In genomic region chr17:81228834-81229665, GRCh38 we compare ENCODE assay signal across 32 cellular contexts. TPM values are rescaled to one million over a fixed set of nuclear protein-coding genes. Genes with fewer than 3 reads are reported as not detected.
A peak's percentile ranks its signal among the peaks of the same experiment; 100 is the strongest.
DNase-seq lines count a peak whose midpoint lies in the region; ATAC-seq, FAIRE-seq and TF ChIP-seq lines count a peak whose summit lies in the region.
"Had no signal": no experiment of that assay in that cellular context is flagged by ENCODE, and none has a peak within 500 bp of the region (broad histone marks: within the 10 kb centered on the region; RNA-seq: fewer than 3 reads in every experiment).

No MANE protein-coding gene starts in this region.

- H2BK15ac ChIP-seq in IMR-90 (ENCODE audit: low read depth, low read length): no peak overlapping the region

- peak overlapping the region; percentile 24 for H2AK9ac ChIP-seq in IMR-90 (replicated peaks; ENCODE audit: low read depth, low read length, poor library complexity)

- no peaks in the 10 kb centered on the region for H3K27me3 Mint-ChIP-seq in dendritic cell treated with granulocyte-macrophage colony-stimulating factor and Interleukin-4, amounts not matched to agents 40 ng/mL and 50 ng/mL, for 4 days
- H3K27me3 Mint-ChIP-seq: activated T-helper 17 cell treated with anti-CD3 and anti-CD28 coated beads, Interleukin-2, amount 50 U/mL, for 72 hours; brain; naive thymus-derived CD8-positive, alpha-beta T cell; stimulated activated naive CD8-positive, alpha-beta T cell treated with anti-CD3 and anti-CD28 coated beads, Interleukin-15, Interleukin-2, amounts not matched to agents 100 ng/mL and 50 ng/mL, for 24 hours had no signal

- H3K23ac ChIP-seq in IMR-90 (ENCODE audit: low read depth, low read length): no peak overlapping the region

- ATAC-seq in IMR-90 (ENCODE audit: low read depth) (no peak), sciatic nerve (peak; percentile 7), aorta (ENCODE audit: low FRiP score) (no peak), HG02678 (IDR thresholded peaks at IDR 0.05; ENCODE audit: unreplicated experiment) (no peak)
- ATAC-seq: activated T-helper 17 cell treated with anti-CD3 and anti-CD28 coated beads, Interleukin-2, amount 50 U/mL, for 72 hours; foreskin keratinocyte; heart left ventricle; naive thymus-derived CD8-positive, alpha-beta T cell; Panc1 had no signal

- H2BK5ac ChIP-seq in IMR-90 (ENCODE audit: low read depth, low read length, poor library complexity, severe bottlenecking): no peak overlapping the region

- no peak overlapping the region for H2AK5ac ChIP-seq in IMR-90 (ENCODE audit: low read depth, low read length)

- dilution Hi-C loops in IMR-90 (cut with HindIII; ENCODE audit: low sequenced_read_pairs, unreplicated experiment): no loop called here

- peak overlapping the region; percentile 14 for H3K27ac Mint-ChIP-seq in dendritic cell treated with granulocyte-macrophage colony-stimulating factor and Interleukin-4, amounts not matched to agents 40 ng/mL and 50 ng/mL, for 4 days
- H3K27ac Mint-ChIP-seq: activated T-helper 17 cell treated with anti-CD3 and anti-CD28 coated beads, Interleukin-2, amount 50 U/mL, for 72 hours; brain; HFFc6; mesothelial cell of epicardium had no signal

- H4K5ac ChIP-seq in IMR-90 (ENCODE audit: low read depth, low read length): no peak overlapping the region

- H3K4me2 ChIP-seq in IMR-90 (ENCODE audit: low read depth, low read length): no peak overlapping the region

- no peak overlapping the region for H2BK120ac ChIP-seq in IMR-90 (ENCODE audit: low read depth, low read length)

- H3K4me3 Mint-ChIP-seq in dendritic cell treated with granulocyte-macrophage colony-stimulating factor and Interleukin-4, amounts not matched to agents 40 ng/mL and 50 ng/mL, for 4 days: no peak overlapping the region
- H3K4me3 Mint-ChIP-seq: activated T-helper 17 cell treated with anti-CD3 and anti-CD28 coated beads, Interleukin-2, amount 50 U/mL, for 72 hours; brain; HFFc6; mesothelial cell of epicardium; stimulated activated naive CD8-positive, alpha-beta T cell treated with anti-CD3 and anti-CD28 coated beads, Interleukin-15, Interleukin-2, amounts not matched to agents 100 ng/mL and 50 ng/mL, for 24 hours had no signal

- no peaks in the 10 kb centered on the region for H3K4me1 ChIP-seq in IMR-90 (ENCODE audit: control insufficient read depth, insufficient read depth, low read length)
- H3K4me1 ChIP-seq in aorta (ENCODE audit: control insufficient read depth in 1 of 2, insufficient read depth in 2 of 2, low read length in 2 of 2): no peaks in the 10 kb centered on the region
- H3K4me1 ChIP-seq: foreskin keratinocyte had no signal

- no peak overlapping the region for H2BK20ac ChIP-seq in IMR-90 (ENCODE audit: low read depth, low read length)

- no peak for TF ChIP-seq CTCF in IMR-90 (conservative IDR thresholded peaks at IDR 0.05; ENCODE audit: low read depth, low read length)
- no peak for TF ChIP-seq CTCF in D721Med (IDR thresholded peaks at IDR 0.05; ENCODE audit: insufficient read depth, missing control alignments)

- H3K56ac ChIP-seq in IMR-90 (ENCODE audit: extremely low read depth, insufficient read depth, low read length): no peak overlapping the region

- peaks cover 39% of the 10 kb centered on the region for H3K36me3 ChIP-seq in IMR-90 (ENCODE audit: control insufficient read depth, insufficient read depth, low read length)
- peaks cover 0 to 2% of the 10 kb centered on the region in 2 donors for H3K36me3 ChIP-seq in aorta (ENCODE audit: control insufficient read depth in 1 of 2, insufficient read depth in 2 of 2, low read length in 1 of 2)

- no peak overlapping the region for H2AFZ ChIP-seq in IMR-90 (replicated peaks; ENCODE audit: low read length, poor library complexity)

- H3K9ac ChIP-seq in IMR-90 (ENCODE audit: low read depth, low read length): no peak overlapping the region

- no peak for TF ChIP-seq POLR2A in IMR-90 (IDR thresholded peaks at IDR 0.05; ENCODE audit: low read depth, low read length)

- H3K9me3 ChIP-seq in IMR-90 (ENCODE audit: control insufficient read depth, insufficient read depth, low read length): peaks cover 3% of the 10 kb centered on the region; the same call in 1 of the 2 replicates
- no peaks in the 10 kb centered on the region for H3K9me3 ChIP-seq in aorta (ENCODE audit: control insufficient read depth, low read length)
- H3K9me3 ChIP-seq: esophagus squamous epithelium, thoracic aorta had no signal

- peaks cover 7% of the 10 kb centered on the region for H4K20me1 ChIP-seq in IMR-90 (ENCODE audit: insufficient read depth, low read length)

- H3K79me1 ChIP-seq in IMR-90 (ENCODE audit: low read depth in 1 of 2, low read length in 2 of 2): peaks cover 0 to 8% of the 10 kb centered on the region in 2 experiments; a peak in 1 of 4 replicates

- H4K91ac ChIP-seq in IMR-90 (ENCODE audit: insufficient read depth, low read depth, low read length): no peak overlapping the region

- H3K27ac ChIP-seq in IMR-90 (ENCODE audit: insufficient read depth, low read length) (no peak overlapping the region), aorta (ENCODE audit: low read depth in 1 of 2, low read length in 2 of 2) (no peak overlapping the region)
- H3K27ac ChIP-seq: esophagus squamous epithelium, foreskin keratinocyte, thoracic aorta, VCaP had no signal

- no peak overlapping the region for H3K14ac ChIP-seq in IMR-90 (replicated peaks; ENCODE audit: low read depth, low read length)

- H3K4me1 Mint-ChIP-seq in dendritic cell treated with granulocyte-macrophage colony-stimulating factor and Interleukin-4, amounts not matched to agents 40 ng/mL and 50 ng/mL, for 4 days (ENCODE audit: low read depth): peaks cover 40% of the 10 kb centered on the region
- H3K4me1 Mint-ChIP-seq: activated T-helper 17 cell treated with anti-CD3 and anti-CD28 coated beads, Interleukin-2, amount 50 U/mL, for 72 hours; brain; mesothelial cell of epicardium had no signal

- H3K36me3 Mint-ChIP-seq in dendritic cell treated with granulocyte-macrophage colony-stimulating factor and Interleukin-4, amounts not matched to agents 40 ng/mL and 50 ng/mL, for 4 days (ENCODE audit: low read depth): peaks cover 51% of the 10 kb centered on the region

- POLR2A ChIA-PET in IMR-90 (lab: Charles Lee; ENCODE audit: unreplicated experiment): no interaction called here

- H3K9me1 ChIP-seq in IMR-90 (ENCODE audit: insufficient read depth, low read length): no peaks in the 10 kb centered on the region

- CTCF ChIA-PET in IMR-90 (lab: Yijun Ruan, JAX): no interaction called here

- H3K9me3 Mint-ChIP-seq in dendritic cell treated with granulocyte-macrophage colony-stimulating factor and Interleukin-4, amounts not matched to agents 40 ng/mL and 50 ng/mL, for 4 days: no peaks in the 10 kb centered on the region
- H3K9me3 Mint-ChIP-seq: activated T-helper 17 cell treated with anti-CD3 and anti-CD28 coated beads, Interleukin-2, amount 50 U/mL, for 72 hours; CD8-positive, alpha-beta memory T cell; HFFc6; naive thymus-derived CD8-positive, alpha-beta T cell; stimulated activated naive CD8-positive, alpha-beta T cell treated with anti-CD3 and anti-CD28 coated beads, Interleukin-15, Interleukin-2, amounts not matched to agents 100 ng/mL and 50 ng/mL, for 24 hours had no signal

- H3K27me3 ChIP-seq in IMR-90 (ENCODE audit: control insufficient read depth, insufficient read depth, low read length) (no peaks in the 10 kb centered on the region), aorta (ENCODE audit: control insufficient read depth in 1 of 2, insufficient read depth in 2 of 2, low read length in 1 of 2) (no peaks in the 10 kb centered on the region)
- H3K27me3 ChIP-seq: dorsolateral prefrontal cortex, esophagus squamous epithelium, foreskin keratinocyte, heart left ventricle had no signal

- FAIRE-seq in D721Med (lab: Jason Lieb, UNC): no peak
- FAIRE-seq: endometrium, keratinocyte, urothelium cell line had no signal

- intact Hi-C loops in IMR-90 (cut with micrococcal nuclease) (no loop called here), sciatic nerve (cut with DNase I) (no loop called here), aorta (cut with DNase I) (no loop called here)
- intact Hi-C loops in dendritic cell treated with granulocyte-macrophage colony-stimulating factor and Interleukin-4, amounts not matched to agents 40 ng/mL and 50 ng/mL, for 4 days (cut with micrococcal nuclease): no loop called here

- TF ChIP-seq RAD21 in IMR-90 (IDR thresholded peaks at IDR 0.05; ENCODE audit: low read length): no peak

- H4K8ac ChIP-seq in IMR-90 (ENCODE audit: low read depth in 2 of 2, low read length in 2 of 2): no peak overlapping the region

- in situ Hi-C loops in IMR-90 (cut with MboI; ENCODE audit: low sequenced_read_pairs): no loop called here

- H3K4ac ChIP-seq in IMR-90 (ENCODE audit: low read depth, low read length): no peak overlapping the region

- no TSS peak for BruUV-seq in IMR-90 (replicated peaks; lab: Mats Ljungman, UMichigan)

- DNase-seq in CD1c-positive myeloid dendritic cell (ENCODE audit: extremely low spot score): peak; percentile 29
- DNase-seq in IMR-90: no peak
- DNase-seq in sciatic nerve (ENCODE audit: low spot score): no peak
- DNase-seq in D721Med (ENCODE audit: insufficient read length, low spot score): no peak
- no peak for DNase-seq in aorta
- DNase-seq: activated CD4-positive, alpha-beta T cell treated with anti-CD3 and anti-CD28 coated beads for 4 hours; activated naive CD4-positive, alpha-beta T cell treated with anti-CD3 and anti-CD28 coated beads, Interleukin-2, amount 50 U/mL, for 16 hours; CD8-positive, alpha-beta memory T cell; cerebellar nuclear complex; dorsolateral prefrontal cortex; esophagus squamous epithelium; foreskin keratinocyte; GOT3; HFFc6; NCI-H1436; NCI-H2081; NCI-H526; T-helper 9 cell had no signal

- WGBS in IMR-90 (ENCODE audit: extremely low coverage in 2 of 2, insufficient read length in 1 of 2), 2 experiments: 77% methylated on average over 19 of the region's 32 CpGs; no CpG with 5 or more reads in 1 of the 2 experiments
- WGBS in aorta, 2 donors: 87 to 90% methylated on average over 29 to 32 of the region's 32 CpGs

- no peak overlapping the region for H3K4me3 ChIP-seq in IMR-90 (ENCODE audit: insufficient read depth, low read depth, low read length)
- H3K4me3 ChIP-seq in aorta (ENCODE audit: low read length in 2 of 2): no peak overlapping the region
- H3K4me3 ChIP-seq: dorsolateral prefrontal cortex, esophagus squamous epithelium, heart left ventricle, thoracic aorta had no signal

- no peak overlapping the region for H3K18ac ChIP-seq in IMR-90 (ENCODE audit: low read depth, low read length)

RNA-seq across cellular contexts. Expression of gene CEP131, which starts 6.3 kb away (rescaled TPM):
- total RNA-seq in IMR-90 (2012; rRNA removed) (4.8 and 5.3 TPM in 2 replicates), sciatic nerve (10.1 TPM), aorta (10 to 100 TPM in 1 of 2 donors, 1 to 10 TPM in 1; 6.7 to 11.3 TPM)
- polyA plus RNA-seq in IMR-90 (2012; rRNA removed) (9.6 and 12.3 TPM in 2 replicates), aorta (10 to 100 TPM in 1 of 2 donors, 1 to 10 TPM in 1; 5.0 to 86.6 TPM)
- 11.3 and 16.9 TPM in 2 replicates for polyA plus RNA-seq in IMR-90 (2012; cell fraction: cytosol; rRNA removed)
- 57.2 and 102 TPM in 2 replicates for polyA plus RNA-seq in IMR-90 (2012; cell fraction: nucleus; rRNA removed; ENCODE audit: low replicate concordance)

RNA-seq across cellular contexts. Expression of gene TEPSIN, which starts 9.8 kb away (rescaled TPM):
- total RNA-seq in IMR-90 (2012; rRNA removed) (3.2 and 3.3 TPM in 2 replicates), sciatic nerve (38.1 TPM), aorta (10 to 100 TPM; 25.6 to 44.4 TPM)
- polyA plus RNA-seq in IMR-90 (2012; rRNA removed) (28.1 and 36.1 TPM in 2 replicates), aorta (10 to 100 TPM in 1 of 2 donors, 1 to 10 TPM in 1; 5.6 to 79.0 TPM)
- polyA plus RNA-seq in IMR-90 (2012; cell fraction: cytosol; rRNA removed): 9.0 and 13.3 TPM in 2 replicates
- 230 and 545 TPM in 2 replicates for polyA plus RNA-seq in IMR-90 (2012; cell fraction: nucleus; rRNA removed; ENCODE audit: low replicate concordance)

RNA-seq across cellular contexts. Expression of gene NDUFAF8, which starts 10.1 kb away (rescaled TPM):
- 11.1 and 21.1 TPM in 2 replicates for total RNA-seq in IMR-90 (2012; rRNA removed)
- polyA plus RNA-seq in IMR-90 (2012; rRNA removed): 65.0 and 80.0 TPM in 2 replicates
- polyA plus RNA-seq in IMR-90 (2012; cell fraction: cytosol; rRNA removed): 64.0 and 137 TPM in 2 replicates
- 31.0 and 41.1 TPM in 2 replicates for polyA plus RNA-seq in IMR-90 (2012; cell fraction: nucleus; rRNA removed; ENCODE audit: low replicate concordance)
- 37.4 TPM for total RNA-seq in sciatic nerve
- total RNA-seq in aorta: 10 to 100 TPM; 20.2 to 27.4 TPM
- 10 to 100 TPM; 26.5 to 46.5 TPM for polyA plus RNA-seq in aorta
